In genomic region chr11:66136752-66137123, GRCh38 we compare ENCODE assay signal across 2 cellular contexts.
TF ChIP-seq lines count a peak whose summit lies in the region.

No MANE protein-coding gene starts in this region.

TF ChIP-seq in SK-N-SH treated with all-trans-retinoic acid at 6 μM for 48 hours, 23 proteins besides CTCF, POLR2A, EP300 and RAD21 (continued from another document):
- no peak for TF ChIP-seq CSDC2 (CRISPR knock-in tag; IDR thresholded peaks at IDR 0.05)

TF ChIP-seq in GM12878, 131 proteins besides CTCF, POLR2A, EP300 and RAD21 (continued from another document):
- TF ChIP-seq ATF7 (IDR thresholded peaks at IDR 0.05; ENCODE audit: low read depth) (peak; percentile 6; the same call in 1 of the 2 replicates), CHD4 (IDR thresholded peaks at IDR 0.05) (no peak), SKIL (IDR thresholded peaks at IDR 0.05; ENCODE audit: low read depth, poor library complexity, severe bottlenecking) (peak; percentile 56), NFIC (IDR thresholded peaks at IDR 0.05; ENCODE audit: low read depth, low read length) (0 out of 2 replicates have a peak, but pooled peaks have one; percentile 49), BHLHE40 (IDR thresholded peaks at IDR 0.05; ENCODE audit: borderline replicate concordance in 1 of 2, low read depth in 2 of 2, low read length in 1 of 2) (peak in 1 of 2 experiments; percentile 22; a peak in 2 of 4 replicates), RUNX3 (IDR thresholded peaks at IDR 0.05; ENCODE audit: low read length) (peak; percentile 58), RELB (IDR thresholded peaks at IDR 0.05; ENCODE audit: low read depth) (peak; percentile 64; the same call in 1 of the 2 replicates), EED (IDR thresholded peaks at IDR 0.05; ENCODE audit: low read depth) (peak; percentile 77), PAX5 (IDR thresholded peaks at IDR 0.05; ENCODE audit: borderline replicate concordance, low read depth, low read length) (no peak), JUNB (IDR thresholded peaks at IDR 0.05) (peak; percentile 75), POLR2AphosphoS5 (IDR thresholded peaks at IDR 0.05; ENCODE audit: low read length) (no peak), BCL11A (IDR thresholded peaks at IDR 0.05; ENCODE audit: low read depth, low read length) (peak; percentile 48; the same call in 1 of the 2 replicates), CREB1 (IDR thresholded peaks at IDR 0.05; ENCODE audit: low read depth) (peak; percentile 88), YBX1 (IDR thresholded peaks at IDR 0.05) (no peak), EGR1 (IDR thresholded peaks at IDR 0.05; ENCODE audit: borderline replicate concordance in 1 of 2, low read depth in 2 of 2, low read length in 2 of 2) (no peak), RFX5 (IDR thresholded peaks at IDR 0.05; ENCODE audit: low read depth, low read length) (peak; percentile 91), SREBF1 (IDR thresholded peaks at IDR 0.05; ENCODE audit: low read length) (no peak), RELA (IDR thresholded peaks at IDR 0.05; ENCODE audit: borderline replicate concordance, partially characterized antibody) (peak; percentile 50), TBL1XR1 (IDR thresholded peaks at IDR 0.05; ENCODE audit: low read depth, low read length) (peak; percentile 43; the same call in 1 of the 2 replicates)
